23 cellular contexts compared by ENCODE assay signal in genomic region chr14:29817767-29818166, GRCh38.
"Had no signal": no experiment of that assay in that cellular context is flagged by ENCODE, and none has a peak within 500 bp of the region (broad histone marks: within the 10 kb centered on the region; RNA-seq: fewer than 3 reads in every experiment).

No MANE protein-coding gene starts in this region.

- H3K4me1 ChIP-seq: psoas muscle, right lobe of liver, uterus had no signal

- H3K36me3 ChIP-seq: neural progenitor cell, ovary, right lobe of liver, sigmoid colon, stomach, thoracic aorta, thyroid gland, tibial nerve, upper lobe of right lung, uterus had no signal

- H3K27ac ChIP-seq: neural progenitor cell, ovary, parathyroid adenoma, psoas muscle, right lobe of liver, sigmoid colon, stomach, thoracic aorta, thyroid gland, tibial nerve, upper lobe of right lung, uterus had no signal

- DNase-seq: natural killer cell; occipital lobe; ovary; posterior cingulate gyrus; psoas muscle; right cardiac atrium; right lobe of liver; sigmoid colon; small intestine; stimulated activated CD4-positive, alpha-beta T cell treated with anti-CD3 and anti-CD28 coated beads, Interleukin-15, amount 100 ng/mL, for 24 hours; stimulated activated CD4-positive, alpha-beta T cell treated with anti-CD3 and anti-CD28 coated beads, Interleukin-2, amount 100 ng/mL, for 24 hours; stimulated activated CD4-positive, alpha-beta T cell treated with anti-CD3 and anti-CD28 coated beads, Interleukin-2, amount 100 ng/mL, for 48 hours; stimulated activated CD4-positive, alpha-beta T cell treated with anti-CD3 and anti-CD28 coated beads, Interleukin-4, amount 100 ng/mL, for 24 hours; stimulated activated naive B cell treated with anti-CD40 and anti-IgM and Interleukin-4, amounts not matched to agents 10 μg/mL and 1 μg/mL and 100 μg/mL, for 72 hours; stimulated activated naive CD4-positive, alpha-beta T cell treated with Interleukin-2 at 50 U/mL for 16 hours; stomach; thyroid gland; upper lobe of right lung; uterus had no signal

- H3K4me3 ChIP-seq: neural progenitor cell, ovary, psoas muscle, right lobe of liver, sigmoid colon, stomach, thoracic aorta, thyroid gland, tibial nerve, upper lobe of right lung, uterus had no signal

- H3K9me3 ChIP-seq: ovary, psoas muscle, right lobe of liver, sigmoid colon, stomach, thoracic aorta, thyroid gland, tibial nerve, upper lobe of right lung, uterus had no signal

- H3K27me3 ChIP-seq: neural progenitor cell, ovary, right lobe of liver, sigmoid colon, stomach, thyroid gland, tibial nerve, upper lobe of right lung, uterus had no signal
